Comparison of ENCODE assay signal across 10 cellular contexts in genomic region chr21:22892757-22893156, GRCh38.
"Had no signal": no experiment of that assay in that cellular context is flagged by ENCODE, and none has a peak within 500 bp of the region (broad histone marks: within the 10 kb centered on the region; RNA-seq: fewer than 3 reads in every experiment).

No MANE protein-coding gene starts in this region.

- H3K27me3 Mint-ChIP-seq: IgD-negative memory B cell had no signal

- H3K4me3 Mint-ChIP-seq: GM23338, H9, IgD-negative memory B cell had no signal

- H3K4me2 ChIP-seq: GM23338, KMS-11 had no signal

- H3K9ac ChIP-seq: KMS-11 had no signal

- H3K4me3 ChIP-seq: GM23338 had no signal

- H3K4me1 Mint-ChIP-seq: IgD-negative memory B cell had no signal

- H3K27ac ChIP-seq: HL-60, KMS-11 had no signal

- FAIRE-seq: H1, H54, HepG2 had no signal

- H3K36me3 Mint-ChIP-seq: IgD-negative memory B cell had no signal

- H2AFZ ChIP-seq: GM23338 had no signal

- H3K27ac Mint-ChIP-seq: GM23338, H9, IgD-negative memory B cell had no signal

- DNase-seq: H9, HCEC 1CT, KBM-7 had no signal

- ATAC-seq: GM23338, HepG2 had no signal
